ENCODE assay signal across 1 cellular context in the genomic region with DNA sequence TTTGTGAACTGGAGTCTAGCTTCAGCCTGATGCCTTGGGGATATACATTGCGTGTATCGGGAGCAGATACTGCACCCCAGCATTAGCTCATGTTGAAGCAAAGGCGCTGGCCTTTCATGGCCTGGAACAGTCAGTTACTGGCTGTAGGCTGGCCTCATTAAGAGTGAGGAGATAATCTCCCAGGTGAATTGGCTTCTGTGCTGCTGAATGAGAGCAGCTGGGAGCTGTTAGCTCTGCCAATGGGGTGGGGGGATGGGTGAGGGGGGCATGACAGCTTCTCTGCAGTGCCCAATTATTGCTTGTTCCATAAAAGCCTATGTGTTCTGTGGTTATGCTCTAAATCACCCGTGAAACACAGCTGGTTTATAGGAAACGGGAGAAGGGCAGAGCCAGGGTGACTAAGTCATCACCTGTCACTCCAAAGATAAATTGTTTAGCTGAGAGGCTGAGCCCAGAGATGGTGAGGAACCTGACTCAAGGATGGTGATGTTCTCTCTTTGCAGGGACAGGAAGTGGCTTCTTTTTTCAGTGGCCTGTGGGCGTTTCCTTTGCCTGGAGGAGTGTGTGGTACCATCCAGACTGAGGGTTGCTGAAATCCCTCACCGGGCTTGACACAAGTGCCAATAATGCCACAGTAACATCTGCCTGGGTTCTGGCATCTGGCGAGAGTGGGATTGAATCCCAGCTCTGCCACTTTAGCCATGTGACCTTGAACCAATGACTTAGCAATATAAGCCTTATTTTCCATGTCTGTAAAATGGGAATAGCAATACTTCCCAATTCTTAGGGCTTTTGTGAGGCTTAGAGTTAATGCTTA.
TF ChIP-seq lines count a peak whose summit lies in the region.

No MANE protein-coding gene starts in this region.

TF ChIP-seq in K562, 482 proteins besides CTCF, POLR2A, EP300 and RAD21 (continued from another document and continues in another):
- TF ChIP-seq, protein P1, sequence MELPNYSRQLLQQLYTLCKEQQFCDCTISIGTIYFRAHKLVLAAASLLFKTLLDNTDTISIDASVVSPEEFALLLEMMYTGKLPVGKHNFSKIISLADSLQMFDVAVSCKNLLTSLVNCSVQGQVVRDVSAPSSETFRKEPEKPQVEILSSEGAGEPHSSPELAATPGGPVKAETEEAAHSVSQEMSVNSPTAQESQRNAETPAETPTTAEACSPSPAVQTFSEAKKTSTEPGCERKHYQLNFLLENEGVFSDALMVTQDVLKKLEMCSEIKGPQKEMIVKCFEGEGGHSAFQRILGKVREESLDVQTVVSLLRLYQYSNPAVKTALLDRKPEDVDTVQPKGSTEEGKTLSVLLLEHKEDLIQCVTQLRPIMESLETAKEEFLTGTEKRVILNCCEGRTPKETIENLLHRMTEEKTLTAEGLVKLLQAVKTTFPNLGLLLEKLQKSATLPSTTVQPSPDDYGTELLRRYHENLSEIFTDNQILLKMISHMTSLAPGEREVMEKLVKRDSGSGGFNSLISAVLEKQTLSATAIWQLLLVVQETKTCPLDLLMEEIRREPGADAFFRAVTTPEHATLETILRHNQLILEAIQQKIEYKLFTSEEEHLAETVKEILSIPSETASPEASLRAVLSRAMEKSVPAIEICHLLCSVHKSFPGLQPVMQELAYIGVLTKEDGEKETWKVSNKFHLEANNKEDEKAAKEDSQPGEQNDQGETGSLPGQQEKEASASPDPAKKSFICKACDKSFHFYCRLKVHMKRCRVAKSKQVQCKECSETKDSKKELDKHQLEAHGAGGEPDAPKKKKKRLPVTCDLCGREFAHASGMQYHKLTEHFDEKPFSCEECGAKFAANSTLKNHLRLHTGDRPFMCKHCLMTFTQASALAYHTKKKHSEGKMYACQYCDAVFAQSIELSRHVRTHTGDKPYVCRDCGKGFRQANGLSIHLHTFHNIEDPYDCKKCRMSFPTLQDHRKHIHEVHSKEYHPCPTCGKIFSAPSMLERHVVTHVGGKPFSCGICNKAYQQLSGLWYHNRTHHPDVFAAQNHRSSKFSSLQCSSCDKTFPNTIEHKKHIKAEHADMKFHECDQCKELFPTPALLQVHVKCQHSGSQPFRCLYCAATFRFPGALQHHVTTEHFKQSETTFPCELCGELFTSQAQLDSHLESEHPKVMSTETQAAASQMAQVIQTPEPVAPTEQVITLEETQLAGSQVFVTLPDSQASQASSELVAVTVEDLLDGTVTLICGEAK (IDR thresholded peaks at IDR 0.05), result 0 out of 2 replicates have a peak, but pooled peaks have one; percentile 25
- TF ChIP-seq, protein P1 (CRISPR knock-in tag; IDR thresholded peaks at IDR 0.05), result no peak
- TF ChIP-seq HDAC3 (IDR thresholded peaks at IDR 0.05; ENCODE audit: borderline replicate concordance, partially characterized antibody), result no peak
- TF ChIP-seq DPF2 (IDR thresholded peaks at IDR 0.05), result peak; percentile 20; the same call in 1 of the 2 replicates
- peak; percentile 43; the same call in 1 of the 2 replicates for TF ChIP-seq RFX1 (IDR thresholded peaks at IDR 0.05)
- no peak for TF ChIP-seq SIRT6 (IDR thresholded peaks at IDR 0.05; ENCODE audit: low read depth, low read length)
- TF ChIP-seq FOSL1 (tag; conservative IDR thresholded peaks at IDR 0.05), result peak; percentile 73
- TF ChIP-seq BCOR (IDR thresholded peaks at IDR 0.05), result peak; percentile 60; the same call in 1 of the 2 replicates
- TF ChIP-seq CHD4 (IDR thresholded peaks at IDR 0.05; ENCODE audit: insufficient read depth, insufficient replicate concordance, low read depth, low read length, poor library complexity, severe bottlenecking), result no peak
- TF ChIP-seq SPI1 (IDR thresholded peaks at IDR 0.05; ENCODE audit: borderline replicate concordance, low read depth, low read length), result peak; percentile 79
- peak; percentile 91 for TF ChIP-seq ESRRA (IDR thresholded peaks at IDR 0.05; ENCODE audit: borderline replicate concordance, low read depth)
- TF ChIP-seq GABPA (tag; conservative IDR thresholded peaks at IDR 0.05; ENCODE audit: low read depth), result peak; percentile 76
- TF ChIP-seq, protein P2, sequence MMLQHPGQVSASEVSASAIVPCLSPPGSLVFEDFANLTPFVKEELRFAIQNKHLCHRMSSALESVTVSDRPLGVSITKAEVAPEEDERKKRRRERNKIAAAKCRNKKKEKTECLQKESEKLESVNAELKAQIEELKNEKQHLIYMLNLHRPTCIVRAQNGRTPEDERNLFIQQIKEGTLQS (IDR thresholded peaks at IDR 0.05), result peak; percentile 67
- TF ChIP-seq, protein P2 (CRISPR knock-in tag; conservative IDR thresholded peaks at IDR 0.05), result no peak
- TF ChIP-seq KDM2B (CRISPR knock-in tag; IDR thresholded peaks at IDR 0.05), result no peak
- peak; percentile 73; the same call in 1 of the 2 replicates for TF ChIP-seq MECOM (CRISPR knock-in tag; IDR thresholded peaks at IDR 0.05)
- TF ChIP-seq ZBTB17 (CRISPR knock-in tag; IDR thresholded peaks at IDR 0.05), result 0 out of 2 replicates have a peak, but pooled peaks have one; percentile 24
- TF ChIP-seq, protein P3, sequence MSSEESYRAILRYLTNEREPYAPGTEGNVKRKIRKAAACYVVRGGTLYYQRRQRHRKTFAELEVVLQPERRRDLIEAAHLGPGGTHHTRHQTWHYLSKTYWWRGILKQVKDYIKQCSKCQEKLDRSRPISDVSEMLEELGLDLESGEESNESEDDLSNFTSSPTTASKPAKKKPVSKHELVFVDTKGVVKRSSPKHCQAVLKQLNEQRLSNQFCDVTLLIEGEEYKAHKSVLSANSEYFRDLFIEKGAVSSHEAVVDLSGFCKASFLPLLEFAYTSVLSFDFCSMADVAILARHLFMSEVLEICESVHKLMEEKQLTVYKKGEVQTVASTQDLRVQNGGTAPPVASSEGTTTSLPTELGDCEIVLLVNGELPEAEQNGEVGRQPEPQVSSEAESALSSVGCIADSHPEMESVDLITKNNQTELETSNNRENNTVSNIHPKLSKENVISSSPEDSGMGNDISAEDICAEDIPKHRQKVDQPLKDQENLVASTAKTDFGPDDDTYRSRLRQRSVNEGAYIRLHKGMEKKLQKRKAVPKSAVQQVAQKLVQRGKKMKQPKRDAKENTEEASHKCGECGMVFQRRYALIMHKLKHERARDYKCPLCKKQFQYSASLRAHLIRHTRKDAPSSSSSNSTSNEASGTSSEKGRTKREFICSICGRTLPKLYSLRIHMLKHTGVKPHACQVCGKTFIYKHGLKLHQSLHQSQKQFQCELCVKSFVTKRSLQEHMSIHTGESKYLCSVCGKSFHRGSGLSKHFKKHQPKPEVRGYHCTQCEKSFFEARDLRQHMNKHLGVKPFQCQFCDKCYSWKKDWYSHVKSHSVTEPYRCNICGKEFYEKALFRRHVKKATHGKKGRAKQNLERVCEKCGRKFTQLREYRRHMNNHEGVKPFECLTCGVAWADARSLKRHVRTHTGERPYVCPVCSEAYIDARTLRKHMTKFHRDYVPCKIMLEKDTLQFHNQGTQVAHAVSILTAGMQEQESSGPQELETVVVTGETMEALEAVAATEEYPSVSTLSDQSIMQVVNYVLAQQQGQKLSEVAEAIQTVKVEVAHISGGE (CRISPR knock-in tag; IDR thresholded peaks at IDR 0.05), result peak in 1 of 3 experiments; percentile 78; a peak in 2 of 6 replicates
- peak; percentile 27; the same call in 1 of the 2 replicates for TF ChIP-seq ZKSCAN8 (CRISPR knock-in tag; IDR thresholded peaks at IDR 0.05)
- peak; percentile 36; the same call in 1 of the 2 replicates for TF ChIP-seq MAFG (tag; conservative IDR thresholded peaks at IDR 0.05)
- peak in 1 of 2 experiments; percentile 60; a peak in 2 of 4 replicates for TF ChIP-seq HDAC1 (IDR thresholded peaks at IDR 0.05)
- TF ChIP-seq MTA3 (IDR thresholded peaks at IDR 0.05; ENCODE audit: borderline replicate concordance), result 0 out of 2 replicates have a peak, but pooled peaks have one; percentile 39
- TF ChIP-seq, protein P4, sequence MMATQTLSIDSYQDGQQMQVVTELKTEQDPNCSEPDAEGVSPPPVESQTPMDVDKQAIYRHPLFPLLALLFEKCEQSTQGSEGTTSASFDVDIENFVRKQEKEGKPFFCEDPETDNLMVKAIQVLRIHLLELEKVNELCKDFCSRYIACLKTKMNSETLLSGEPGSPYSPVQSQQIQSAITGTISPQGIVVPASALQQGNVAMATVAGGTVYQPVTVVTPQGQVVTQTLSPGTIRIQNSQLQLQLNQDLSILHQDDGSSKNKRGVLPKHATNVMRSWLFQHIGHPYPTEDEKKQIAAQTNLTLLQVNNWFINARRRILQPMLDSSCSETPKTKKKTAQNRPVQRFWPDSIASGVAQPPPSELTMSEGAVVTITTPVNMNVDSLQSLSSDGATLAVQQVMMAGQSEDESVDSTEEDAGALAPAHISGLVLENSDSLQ (IDR thresholded peaks at IDR 0.05), result peak; percentile 97
- TF ChIP-seq POLR3G (IDR thresholded peaks at IDR 0.05; ENCODE audit: extremely low read depth, insufficient read length, insufficient replicate concordance), result no peak
- peak; percentile 41; the same call in 1 of the 2 replicates for TF ChIP-seq ELF1 (tag; IDR thresholded peaks at IDR 0.05)
- peak; percentile 18; the same call in 1 of the 2 replicates for TF ChIP-seq CBFA2T3 (IDR thresholded peaks at IDR 0.05)
- 0 out of 2 replicates have a peak, but pooled peaks have one; percentile 38 for TF ChIP-seq ETV5 (CRISPR knock-in tag; IDR thresholded peaks at IDR 0.05; ENCODE audit: low read depth)
- peak; percentile 51 for TF ChIP-seq EGR1 (conservative IDR thresholded peaks at IDR 0.05)
- TF ChIP-seq HDAC2 (IDR thresholded peaks at IDR 0.05), result peak; percentile 66; the same call in 1 of the 2 replicates
- TF ChIP-seq, protein P5, sequence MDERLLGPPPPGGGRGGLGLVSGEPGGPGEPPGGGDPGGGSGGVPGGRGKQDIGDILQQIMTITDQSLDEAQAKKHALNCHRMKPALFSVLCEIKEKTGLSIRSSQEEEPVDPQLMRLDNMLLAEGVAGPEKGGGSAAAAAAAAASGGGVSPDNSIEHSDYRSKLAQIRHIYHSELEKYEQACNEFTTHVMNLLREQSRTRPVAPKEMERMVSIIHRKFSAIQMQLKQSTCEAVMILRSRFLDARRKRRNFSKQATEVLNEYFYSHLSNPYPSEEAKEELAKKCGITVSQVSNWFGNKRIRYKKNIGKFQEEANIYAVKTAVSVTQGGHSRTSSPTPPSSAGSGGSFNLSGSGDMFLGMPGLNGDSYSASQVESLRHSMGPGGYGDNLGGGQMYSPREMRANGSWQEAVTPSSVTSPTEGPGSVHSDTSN (CRISPR knock-in tag; IDR thresholded peaks at IDR 0.05; ENCODE audit: low read depth), result peak; percentile 69
- TF ChIP-seq, protein P5 (tag; conservative IDR thresholded peaks at IDR 0.05; ENCODE audit: low read depth), result peak; percentile 96
- TF ChIP-seq, protein P6, sequence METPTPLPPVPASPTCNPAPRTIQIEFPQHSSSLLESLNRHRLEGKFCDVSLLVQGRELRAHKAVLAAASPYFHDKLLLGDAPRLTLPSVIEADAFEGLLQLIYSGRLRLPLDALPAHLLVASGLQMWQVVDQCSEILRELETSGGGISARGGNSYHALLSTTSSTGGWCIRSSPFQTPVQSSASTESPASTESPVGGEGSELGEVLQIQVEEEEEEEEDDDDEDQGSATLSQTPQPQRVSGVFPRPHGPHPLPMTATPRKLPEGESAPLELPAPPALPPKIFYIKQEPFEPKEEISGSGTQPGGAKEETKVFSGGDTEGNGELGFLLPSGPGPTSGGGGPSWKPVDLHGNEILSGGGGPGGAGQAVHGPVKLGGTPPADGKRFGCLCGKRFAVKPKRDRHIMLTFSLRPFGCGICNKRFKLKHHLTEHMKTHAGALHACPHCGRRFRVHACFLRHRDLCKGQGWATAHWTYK (CRISPR knock-in tag; IDR thresholded peaks at IDR 0.05), result peak; percentile 97
- 0 out of 2 replicates have a peak, but pooled peaks have one; percentile 22 for TF ChIP-seq JUN (IDR thresholded peaks at IDR 0.05; ENCODE audit: borderline replicate concordance, low read depth, low read length)
- no peak for TF ChIP-seq JUN (CRISPR knock-in tag; IDR thresholded peaks at IDR 0.05; ENCODE audit: borderline replicate concordance)
- TF ChIP-seq, protein P7, sequence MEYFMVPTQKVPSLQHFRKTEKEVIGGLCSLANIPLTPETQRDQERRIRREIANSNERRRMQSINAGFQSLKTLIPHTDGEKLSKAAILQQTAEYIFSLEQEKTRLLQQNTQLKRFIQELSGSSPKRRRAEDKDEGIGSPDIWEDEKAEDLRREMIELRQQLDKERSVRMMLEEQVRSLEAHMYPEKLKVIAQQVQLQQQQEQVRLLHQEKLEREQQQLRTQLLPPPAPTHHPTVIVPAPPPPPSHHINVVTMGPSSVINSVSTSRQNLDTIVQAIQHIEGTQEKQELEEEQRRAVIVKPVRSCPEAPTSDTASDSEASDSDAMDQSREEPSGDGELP (CRISPR knock-in tag; IDR thresholded peaks at IDR 0.05; ENCODE audit: borderline replicate concordance), result peak; percentile 75
